ENCODE assay signal across 21 cellular contexts in genomic region chr2:242011991-242012764, GRCh38.
DNase-seq lines count a peak whose midpoint lies in the region; ATAC-seq and TF ChIP-seq lines count a peak whose summit lies in the region.
"Had no signal": no experiment of that assay in that cellular context is flagged by ENCODE, and none has a peak within 500 bp of the region (broad histone marks: within the 10 kb centered on the region; RNA-seq: fewer than 3 reads in every experiment).

No MANE protein-coding gene starts in this region.

- ATAC-seq in CD4-positive, CD25-positive, alpha-beta regulatory T cell (ENCODE audit: low read depth in 2 of 2), result no peak
- ATAC-seq in HG03159 (IDR thresholded peaks at IDR 0.05; ENCODE audit: unreplicated experiment), result no peak
- ATAC-seq: mucosa of descending colon had no signal

- H3K4me3 Mint-ChIP-seq in CD4-positive, CD25-positive, alpha-beta regulatory T cell, result no peak overlapping the region
- H3K4me3 Mint-ChIP-seq in glutamatergic neuron (ENCODE audit: unreplicated experiment), result no peak overlapping the region
- H3K4me3 Mint-ChIP-seq: activated CD8-positive, alpha-beta memory T cell treated with anti-CD3 and anti-CD28 coated beads, Interleukin-2, amount 10 ng/mL, durations not matched to agents 7 days and 5 days had no signal

- no peak overlapping the region for H3K27ac ChIP-seq in CD4-positive, CD25-positive, alpha-beta regulatory T cell (ENCODE audit: insufficient read depth, low read length, poor library complexity, severe bottlenecking)
- no peak overlapping the region for H3K27ac ChIP-seq in sigmoid colon
- H3K27ac ChIP-seq: cardiac muscle cell, GM23248, thoracic aorta had no signal

- no peak for TF ChIP-seq CTCF in glutamatergic neuron (IDR thresholded peaks at IDR 0.05; ENCODE audit: partially characterized antibody, unreplicated experiment)
- TF ChIP-seq CTCF in sigmoid colon (IDR thresholded peaks at IDR 0.05), result no peak

- H3K9me3 Mint-ChIP-seq in CD4-positive, CD25-positive, alpha-beta regulatory T cell, result peaks cover 0 to 4% (median 0%) of the 10 kb centered on the region in 7 donors
- H3K9me3 Mint-ChIP-seq in glutamatergic neuron (ENCODE audit: unreplicated experiment), result peaks cover 5% of the 10 kb centered on the region
- H3K9me3 Mint-ChIP-seq: activated T-helper 2 cell treated with anti-CD3 and anti-CD28 coated beads, Interferon-gamma antibody, Interleukin-2, Interleukin-4, amounts not matched to agents 10 μg/mL and 5 μg/mL and 100 μg/mL, durations not matched to agents 14 hours and 24 hours and 36 hours had no signal

- H3K27ac Mint-ChIP-seq in CD4-positive, CD25-positive, alpha-beta regulatory T cell, result peak overlapping the region in 2 of 3 donors; percentile 49
- peak overlapping the region; percentile 28 for H3K27ac Mint-ChIP-seq in glutamatergic neuron (ENCODE audit: unreplicated experiment)
- H3K27ac Mint-ChIP-seq: activated CD8-positive, alpha-beta memory T cell treated with anti-CD3 and anti-CD28 coated beads, Interleukin-2, amount 10 ng/mL, durations not matched to agents 7 days and 5 days; activated T-helper 2 cell treated with anti-CD3 and anti-CD28 coated beads, Interferon-gamma antibody, Interleukin-2, Interleukin-4, amounts not matched to agents 10 μg/mL and 5 μg/mL and 100 μg/mL, durations not matched to agents 14 hours and 24 hours and 36 hours had no signal

- DNase-seq in CD4-positive, CD25-positive, alpha-beta regulatory T cell, result no peak
- DNase-seq in NOMO-1 treated with DMSO at 0.1 percent for 48 hours (lab: John Stamatoyannopoulos, UW; ENCODE audit: unreplicated experiment) (peak; percentile 69), glutamatergic neuron (no peak), sigmoid colon (peak; percentile 57), ecto neural progenitor cell (ENCODE audit: low spot score) (no peak), iPS-NIHi7 (ENCODE audit: extremely low spot score) (no peak)
- DNase-seq: activated CD4-positive, alpha-beta T cell treated with anti-CD3 and anti-CD28 coated beads for 4 hours; activated CD8-positive, alpha-beta memory T cell treated with anti-CD3 and anti-CD28 coated beads, Interleukin-2, amount 10 ng/mL, durations not matched to agents 7 days and 5 days; AML-193; amniotic stem cell; foreskin melanocyte; GM23248; mucosa of descending colon; NCI-H1417 treated with DMSO at 0.1 percent for 48 hours; NCI-H82; stimulated activated CD4-positive, alpha-beta T cell treated with anti-CD3 and anti-CD28 coated beads, Interleukin-12 subunit alpha, Interleukin-12 subunit beta, amount 100 ng/mL, for 4 hours; stimulated activated CD8-positive, alpha-beta memory T cell treated with anti-CD3 and anti-CD28 coated beads, Interleukin-4, amount 100 ng/mL, for 48 hours had no signal

- peaks cover 0 to 4% of the 10 kb centered on the region in 2 experiments for H3K9me3 ChIP-seq in CD4-positive, CD25-positive, alpha-beta regulatory T cell (ENCODE audit: control insufficient read depth in 2 of 2, low read length in 2 of 2)
- no peaks in the 10 kb centered on the region for H3K9me3 ChIP-seq in sigmoid colon
- H3K9me3 ChIP-seq: mucosa of descending colon, thoracic aorta had no signal

- no peaks in the 10 kb centered on the region for H3K36me3 ChIP-seq in CD4-positive, CD25-positive, alpha-beta regulatory T cell (ENCODE audit: control insufficient read depth, insufficient read depth, low read length)
- H3K36me3 ChIP-seq in sigmoid colon, result no peaks in the 10 kb centered on the region
- H3K36me3 ChIP-seq: cardiac muscle cell, thoracic aorta had no signal

- TF ChIP-seq EP300 in sigmoid colon (IDR thresholded peaks at IDR 0.05), result no peak

- no peaks in the 10 kb centered on the region for H3K36me3 Mint-ChIP-seq in CD4-positive, CD25-positive, alpha-beta regulatory T cell
- no peaks in the 10 kb centered on the region for H3K36me3 Mint-ChIP-seq in glutamatergic neuron (ENCODE audit: unreplicated experiment)
- H3K36me3 Mint-ChIP-seq: activated CD8-positive, alpha-beta memory T cell treated with anti-CD3 and anti-CD28 coated beads, Interleukin-2, amount 10 ng/mL, durations not matched to agents 7 days and 5 days had no signal

- H3K4me1 ChIP-seq in CD4-positive, CD25-positive, alpha-beta regulatory T cell (ENCODE audit: control insufficient read depth, insufficient read depth, low read length, poor library complexity, severe bottlenecking), result no peaks in the 10 kb centered on the region
- no peaks in the 10 kb centered on the region for H3K4me1 ChIP-seq in sigmoid colon

- 80 to 90% methylated on average over 40 of the region's 40 CpGs for WGBS in sigmoid colon, 2 donors

- no peaks in the 10 kb centered on the region for H3K27me3 Mint-ChIP-seq in CD4-positive, CD25-positive, alpha-beta regulatory T cell
- peaks cover 9% of the 10 kb centered on the region for H3K27me3 Mint-ChIP-seq in glutamatergic neuron (ENCODE audit: unreplicated experiment)

- H3K4me1 Mint-ChIP-seq in CD4-positive, CD25-positive, alpha-beta regulatory T cell, result peaks cover 0 to 12% (median 5%) of the 10 kb centered on the region in 4 donors
- H3K4me1 Mint-ChIP-seq in glutamatergic neuron (ENCODE audit: low read depth, unreplicated experiment), result no peaks in the 10 kb centered on the region

- TF ChIP-seq POLR2A in sigmoid colon (IDR thresholded peaks at IDR 0.05), result no peak

- no peak overlapping the region for H3K4me3 ChIP-seq in CD4-positive, CD25-positive, alpha-beta regulatory T cell (ENCODE audit: low read depth, low read length)
- no peak overlapping the region for H3K4me3 ChIP-seq in sigmoid colon
- H3K4me3 ChIP-seq: cardiac muscle cell, GM23248, mucosa of descending colon, thoracic aorta had no signal

- intact Hi-C loops in sigmoid colon (cut with DNase I), result no loop called here

- no peaks in the 10 kb centered on the region for H3K27me3 ChIP-seq in CD4-positive, CD25-positive, alpha-beta regulatory T cell (ENCODE audit: control insufficient read depth, insufficient read depth, low read length)
- no peaks in the 10 kb centered on the region for H3K27me3 ChIP-seq in sigmoid colon
- H3K27me3 ChIP-seq: cardiac muscle cell had no signal

Comparison
In these comparisons a context has a peak if more than half of its experiments do, and no peak if none do; other contexts are left out.
1. DNase-seq: peak in NOMO-1 treated with DMSO at 0.1 percent for 48 hours (single experiment) and sigmoid colon (single experiment); none in CD4-positive, CD25-positive, alpha-beta regulatory T cell (0 of 3), glutamatergic neuron (single experiment), ecto neural progenitor cell (single experiment) and iPS-NIHi7 (single experiment).